ENCODE assay signal across 22 cellular contexts in the genomic region with DNA sequence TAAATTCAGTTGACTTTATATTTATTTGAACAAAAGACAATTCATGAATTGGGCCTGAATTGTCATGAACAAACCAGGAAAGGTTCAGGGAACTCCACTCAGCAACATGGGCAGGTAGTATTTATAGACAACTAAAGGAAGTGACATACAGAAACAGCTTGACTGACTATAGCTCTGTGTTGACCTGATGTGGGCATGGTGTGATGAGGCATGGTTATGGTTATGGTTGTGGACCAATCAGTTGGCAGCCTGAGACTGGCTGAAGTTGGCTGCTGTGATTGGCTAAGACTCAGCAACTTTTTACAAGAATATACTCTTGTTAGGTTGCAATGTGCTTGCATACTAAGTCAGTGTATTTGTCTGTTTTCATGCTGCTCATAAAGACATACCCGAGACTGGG.
"Had no signal": no experiment of that assay in that cellular context is flagged by ENCODE, and none has a peak within 500 bp of the region (broad histone marks: within the 10 kb centered on the region; RNA-seq: fewer than 3 reads in every experiment).

No MANE protein-coding gene starts in this region.

- H3K4me1 ChIP-seq: esophagus muscularis mucosa, foreskin keratinocyte, gastroesophageal sphincter, heart left ventricle, left lung, lower lobe of right lung had no signal

- H3K4me3 Mint-ChIP-seq: naive thymus-derived CD4-positive, alpha-beta T cell had no signal

- FAIRE-seq: endothelial cell of umbilical vein, frontal cortex, islet of Langerhans, keratinocyte had no signal

- H3K79me2 ChIP-seq: hepatocyte had no signal

- ATAC-seq: foreskin keratinocyte; gastroesophageal sphincter; heart left ventricle; left cardiac atrium; left lung; left ventricle myocardium superior; lower lobe of right lung; naive thymus-derived CD4-positive, alpha-beta T cell had no signal

- H3K27me3 Mint-ChIP-seq: naive thymus-derived CD4-positive, alpha-beta T cell had no signal

- H3K27ac ChIP-seq: coronary artery, dorsolateral prefrontal cortex, esophagus muscularis mucosa, foreskin keratinocyte, gastroesophageal sphincter, heart left ventricle, hepatocyte, left lung, lower lobe of right lung had no signal

- DNase-seq: dermis blood vessel endothelial cell; dorsolateral prefrontal cortex; effector CD4-positive, alpha-beta T cell; effector memory CD4-positive, alpha-beta T cell; foreskin keratinocyte; heart left ventricle; hypothalamus; left cardiac atrium; left lung; left ventricle myocardium superior; lower lobe of right lung; mesenchymal stem cell; midbrain; naive thymus-derived CD4-positive, alpha-beta T cell had no signal

- H3K4me3 ChIP-seq: coronary artery, dorsolateral prefrontal cortex, esophagus muscularis mucosa, gastroesophageal sphincter, heart left ventricle, hepatocyte, left lung, lower lobe of right lung had no signal

- H3K36me3 ChIP-seq: esophagus muscularis mucosa, gastroesophageal sphincter, heart left ventricle, left lung, lower lobe of right lung had no signal

- H3K9me3 ChIP-seq: esophagus muscularis mucosa, gastroesophageal sphincter, heart left ventricle, left lung, lower lobe of right lung had no signal

- H3K27me3 ChIP-seq: esophagus muscularis mucosa, foreskin keratinocyte, gastroesophageal sphincter, heart left ventricle, hepatocyte, left lung had no signal

- H3K4me2 ChIP-seq: hepatocyte had no signal

- H2AFZ ChIP-seq: hepatocyte had no signal
